Comparison of ENCODE assay signal across 8 cellular contexts in the genomic region with DNA sequence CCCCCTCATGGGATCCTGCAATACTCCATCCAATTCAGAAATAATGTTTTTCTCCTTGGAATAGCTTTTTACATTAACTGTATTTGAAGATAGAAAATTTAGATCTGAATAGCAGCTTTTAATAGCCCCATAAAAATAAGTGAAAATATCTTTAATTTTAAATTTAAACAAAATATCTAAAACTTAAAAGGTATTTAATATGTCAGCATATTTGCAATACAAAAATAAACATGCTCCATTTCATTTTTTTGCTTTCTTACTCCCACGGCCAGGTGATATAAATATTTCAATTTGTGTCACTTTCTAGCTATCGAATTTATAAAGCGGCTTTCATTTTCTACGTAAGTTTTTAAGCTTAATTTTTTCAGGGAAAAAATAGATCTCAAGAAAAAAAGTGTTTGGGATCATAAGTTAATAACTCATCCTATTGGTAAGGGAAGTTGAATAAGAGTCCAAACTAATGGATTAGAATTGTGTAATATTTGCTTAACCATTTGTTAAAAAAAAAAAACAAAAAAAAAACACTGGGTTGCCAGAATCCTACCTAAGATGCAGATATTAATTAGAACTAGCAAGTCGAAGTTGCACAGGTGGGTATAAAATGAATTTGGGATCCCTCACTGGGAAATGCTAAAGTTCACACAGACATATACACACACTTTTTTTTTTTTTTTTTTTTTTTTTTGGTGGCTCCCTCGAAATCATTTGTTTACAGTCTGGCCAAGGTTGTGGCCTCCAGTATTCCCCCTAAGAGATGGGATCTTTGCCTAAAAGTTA. TPM values are rescaled to one million over a fixed set of nuclear protein-coding genes. Genes with fewer than 3 reads are reported as not detected.
DNase-seq lines count a peak whose midpoint lies in the region; ATAC-seq and TF ChIP-seq lines count a peak whose summit lies in the region.

No MANE protein-coding gene starts in this region.

- POLR2A ChIA-PET in activated CD8-positive, alpha-beta T cell treated with anti-CD3 and anti-CD28 coated beads for 36 hours (lab: Charles Lee), result interaction anchor here (0.6 to 10.3 kb wide), 12 partner anchors 10 to 71 kb away, joined by 3 to 225 read pairs (median 6); no protein-coding TSS in a partner anchor

- H3K36me3 ChIP-seq in HAP-1 (replicated peaks), result peaks cover 3% of the 10 kb centered on the region
- no peaks in the 10 kb centered on the region for H3K36me3 ChIP-seq in iPS-15b (ENCODE audit: control insufficient read depth, insufficient read depth, low read length)

- peak overlapping the region; percentile 79 for H3K4me3 Mint-ChIP-seq in activated CD8-positive, alpha-beta T cell treated with anti-CD3 and anti-CD28 coated beads for 36 hours
- peak overlapping the region; percentile 73 for H3K4me3 Mint-ChIP-seq in stimulated activated effector memory CD8-positive, alpha-beta T cell treated with anti-CD3 and anti-CD28 coated beads, Interleukin-12 subunit alpha, Interleukin-12 subunit beta, amount 100 ng/mL, for 72 hours

- H3K27me3 ChIP-seq in HAP-1 (ENCODE audit: low read depth) (no peaks in the 10 kb centered on the region), iPS-15b (ENCODE audit: control insufficient read depth, insufficient read depth, low read length) (no peaks in the 10 kb centered on the region)

- H3K9me3 ChIP-seq in HAP-1 (no peaks in the 10 kb centered on the region), iPS-15b (ENCODE audit: control insufficient read depth, insufficient read depth, low read length) (no peaks in the 10 kb centered on the region)

- no peaks in the 10 kb centered on the region for H3K9me3 Mint-ChIP-seq in activated CD8-positive, alpha-beta T cell treated with anti-CD3 and anti-CD28 coated beads for 36 hours
- no peaks in the 10 kb centered on the region for H3K9me3 Mint-ChIP-seq in stimulated activated effector memory CD8-positive, alpha-beta T cell treated with anti-CD3 and anti-CD28 coated beads, Interleukin-12 subunit alpha, Interleukin-12 subunit beta, amount 100 ng/mL, for 72 hours

- intact Hi-C loops in activated CD8-positive, alpha-beta T cell treated with anti-CD3 and anti-CD28 coated beads for 36 hours (cut with micrococcal nuclease), result no loop called here

- no peak for DNase-seq in HAP-1 (ENCODE audit: low spot score in 2 of 2)
- DNase-seq in activated CD8-positive, alpha-beta T cell treated with anti-CD3 and anti-CD28 coated beads for 36 hours, result no peak
- no peak for DNase-seq in stimulated activated effector memory CD8-positive, alpha-beta T cell treated with anti-CD3 and anti-CD28 coated beads, Interleukin-12 subunit alpha, Interleukin-12 subunit beta, amount 100 ng/mL, for 72 hours (ENCODE audit: low spot score in 2 of 2)
- no peak for DNase-seq in mucosa of gallbladder (ENCODE audit: low spot score)
- DNase-seq in dedifferentiated amniotic fluid mesenchymal stem cell (ENCODE audit: extremely low spot score), result no peak
- DNase-seq in activated CD4-positive, alpha-beta T cell treated with anti-CD3 and anti-CD28 coated beads for 4 hours, result no peak

- peak overlapping the region; percentile 95 for H3K27ac Mint-ChIP-seq in activated CD8-positive, alpha-beta T cell treated with anti-CD3 and anti-CD28 coated beads for 36 hours
- H3K27ac Mint-ChIP-seq in stimulated activated effector memory CD8-positive, alpha-beta T cell treated with anti-CD3 and anti-CD28 coated beads, Interleukin-12 subunit alpha, Interleukin-12 subunit beta, amount 100 ng/mL, for 72 hours, result peak overlapping the region; percentile 99

- no peak for ATAC-seq in activated CD8-positive, alpha-beta T cell treated with anti-CD3 and anti-CD28 coated beads for 36 hours
- no peak for ATAC-seq in stimulated activated effector memory CD8-positive, alpha-beta T cell treated with anti-CD3 and anti-CD28 coated beads, Interleukin-12 subunit alpha, Interleukin-12 subunit beta, amount 100 ng/mL, for 72 hours
- no peak for ATAC-seq in HG02884 (IDR thresholded peaks at IDR 0.05; ENCODE audit: unreplicated experiment)

- H3K4me1 Mint-ChIP-seq in activated CD8-positive, alpha-beta T cell treated with anti-CD3 and anti-CD28 coated beads for 36 hours (ENCODE audit: low read depth), result peaks cover 29% of the 10 kb centered on the region
- peaks cover 36% of the 10 kb centered on the region for H3K4me1 Mint-ChIP-seq in stimulated activated effector memory CD8-positive, alpha-beta T cell treated with anti-CD3 and anti-CD28 coated beads, Interleukin-12 subunit alpha, Interleukin-12 subunit beta, amount 100 ng/mL, for 72 hours

- TF ChIP-seq CTCF in activated CD8-positive, alpha-beta T cell treated with anti-CD3 and anti-CD28 coated beads for 36 hours (IDR thresholded peaks at IDR 0.05), result no peak

- H3K4me1 ChIP-seq in HAP-1, result peaks cover 17% of the 10 kb centered on the region
- H3K4me1 ChIP-seq in iPS-15b (ENCODE audit: control insufficient read depth, insufficient read depth, low read length), result peaks cover 5% of the 10 kb centered on the region

- H3K27me3 Mint-ChIP-seq in activated CD8-positive, alpha-beta T cell treated with anti-CD3 and anti-CD28 coated beads for 36 hours, result no peaks in the 10 kb centered on the region

- H3K36me3 Mint-ChIP-seq in activated CD8-positive, alpha-beta T cell treated with anti-CD3 and anti-CD28 coated beads for 36 hours (ENCODE audit: low read depth), result peaks cover 27% of the 10 kb centered on the region
- peaks cover 42% of the 10 kb centered on the region for H3K36me3 Mint-ChIP-seq in stimulated activated effector memory CD8-positive, alpha-beta T cell treated with anti-CD3 and anti-CD28 coated beads, Interleukin-12 subunit alpha, Interleukin-12 subunit beta, amount 100 ng/mL, for 72 hours

- CTCF ChIA-PET in activated CD8-positive, alpha-beta T cell treated with anti-CD3 and anti-CD28 coated beads for 36 hours (lab: Charles Lee), result interaction anchor here (0.7 to 5.3 kb wide), 10 partner anchors 9 to 102 kb away, joined by 3 to 37 read pairs (median 4); no protein-coding TSS in a partner anchor

- H3K9ac ChIP-seq in iPS-15b (ENCODE audit: low read depth, low read length), result peak overlapping the region; percentile 40

- H3K4me3 ChIP-seq in HAP-1, result peak overlapping the region; percentile 51
- H3K4me3 ChIP-seq in iPS-15b (ENCODE audit: low read depth, low read length), result peak overlapping the region; percentile 94

- in situ Hi-C loops in HAP-1 (cut with MboI; ENCODE audit: low sequenced_read_pairs), result no loop called here

RNA-seq across cellular contexts. Expression of a gene that starts 47.6 kb away (rescaled TPM):
- total RNA-seq in activated CD8-positive, alpha-beta T cell treated with anti-CD3 and anti-CD28 coated beads for 36 hours, result 100 to 1,000 TPM; 238 to 242 TPM
- 134 TPM for total RNA-seq in mucosa of gallbladder
